ENCODE assay signal across 1 cellular context in the genomic region with DNA sequence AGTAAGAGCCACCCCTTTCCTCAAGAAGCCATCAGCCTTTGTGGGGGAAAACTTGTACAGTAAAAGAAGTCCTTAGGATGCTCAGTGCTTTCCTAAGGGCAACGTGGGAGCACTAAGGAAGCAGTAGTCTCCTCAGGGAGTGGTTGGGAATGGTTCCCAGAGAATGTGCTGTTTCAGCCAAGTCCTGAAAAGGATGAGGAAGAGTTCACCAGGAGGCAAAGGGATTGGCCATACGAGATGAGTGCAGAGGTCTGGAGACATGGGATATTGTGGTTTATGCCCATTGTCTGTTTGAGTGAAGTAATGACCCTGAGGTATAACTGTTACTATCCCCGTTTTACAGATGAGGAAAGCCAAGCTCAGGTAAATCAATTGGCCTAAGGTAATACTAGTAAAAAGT.
TF ChIP-seq lines count a peak whose summit lies in the region.

No MANE protein-coding gene starts in this region.

TF ChIP-seq in IMR-90, 13 proteins besides CTCF, POLR2A, EP300 and RAD21 (continued from another document):
- TF ChIP-seq ELK1 (IDR thresholded peaks at IDR 0.05; ENCODE audit: borderline replicate concordance, low read depth, low read length) = no peak
- no peak for TF ChIP-seq RCOR1 (IDR thresholded peaks at IDR 0.05; ENCODE audit: insufficient replicate concordance, low read length)
- no peak for TF ChIP-seq CEBPB (IDR thresholded peaks at IDR 0.05; ENCODE audit: low read depth, low read length)
- no peak for TF ChIP-seq USF2 (IDR thresholded peaks at IDR 0.05; ENCODE audit: low read depth, low read length)
- TF ChIP-seq MAZ (IDR thresholded peaks at IDR 0.05; ENCODE audit: borderline replicate concordance, low read depth, low read length) = no peak
- no peak for TF ChIP-seq MAFK (IDR thresholded peaks at IDR 0.05; ENCODE audit: low read depth, low read length)
- no peak for TF ChIP-seq RFX5 (IDR thresholded peaks at IDR 0.05; ENCODE audit: low read depth, low read length)
- no peak for TF ChIP-seq CHD1 (IDR thresholded peaks at IDR 0.05; ENCODE audit: low read depth, low read length)
- TF ChIP-seq FOS (IDR thresholded peaks at IDR 0.05; ENCODE audit: low read depth, low read length) = no peak
- TF ChIP-seq MXI1 (IDR thresholded peaks at IDR 0.05; ENCODE audit: borderline replicate concordance, low read depth, low read length) = no peak
- no peak for TF ChIP-seq NFE2L2 (IDR thresholded peaks at IDR 0.05; ENCODE audit: low read depth, low read length)
- no peak for TF ChIP-seq BHLHE40 (IDR thresholded peaks at IDR 0.05; ENCODE audit: low read depth, low read length)
